ENCODE assay signal across 9 cellular contexts in the genomic region with DNA sequence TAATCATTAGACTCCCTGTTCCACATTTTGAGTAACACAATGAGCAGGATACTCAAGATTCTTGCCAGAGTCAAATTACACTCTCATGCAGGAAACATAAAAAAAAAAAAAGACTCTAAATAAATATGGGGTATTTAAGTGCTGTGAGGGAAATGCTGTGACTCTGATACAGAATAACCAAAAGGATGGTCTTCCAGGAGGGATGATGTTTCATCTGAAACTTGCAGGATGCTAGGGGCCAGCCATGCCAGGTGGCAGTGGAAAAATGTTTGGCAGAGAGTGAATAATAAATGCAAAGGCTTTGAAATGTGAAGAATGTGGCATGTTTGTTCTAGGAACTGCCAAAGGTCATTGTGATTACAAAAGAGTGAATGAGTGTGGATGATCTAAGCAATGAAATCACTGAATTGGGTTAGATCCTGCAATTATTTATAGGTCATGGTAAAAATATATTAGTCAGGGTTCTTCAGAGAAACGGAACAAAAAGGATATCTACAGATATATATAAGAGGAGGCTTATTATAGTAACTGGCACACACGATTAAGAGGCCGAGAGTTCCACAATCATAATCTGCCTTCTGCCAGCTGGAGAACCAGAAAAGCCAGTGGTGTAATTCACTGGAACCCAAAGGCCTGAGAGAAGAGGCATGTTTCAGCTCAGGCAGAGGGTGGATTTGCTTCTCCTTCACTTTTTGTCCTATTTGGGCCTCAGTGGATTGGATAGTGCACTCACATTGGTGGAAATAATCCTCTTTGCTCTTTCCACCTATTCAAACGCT.
DNase-seq lines count a peak whose midpoint lies in the region; ATAC-seq and TF ChIP-seq lines count a peak whose summit lies in the region.
"Had no signal": no experiment of that assay in that cellular context is flagged by ENCODE, and none has a peak within 500 bp of the region (broad histone marks: within the 10 kb centered on the region; RNA-seq: fewer than 3 reads in every experiment).

No MANE protein-coding gene starts in this region.

- CTCF ChIA-PET in activated naive CD4-positive, alpha-beta T cell treated with anti-CD3 and anti-CD28 coated beads for 36 hours (lab: Charles Lee) = no interaction called here

- H3K9me3 ChIP-seq in HUES48 (ENCODE audit: control insufficient read depth, insufficient read depth, low read length) (no peaks in the 10 kb centered on the region), RWPE2 (ENCODE audit: severe bottlenecking) (no peaks in the 10 kb centered on the region)

- H3K27me3 ChIP-seq in HUES48 (ENCODE audit: control insufficient read depth, insufficient read depth, low read length) (no peaks in the 10 kb centered on the region), RWPE2 (ENCODE audit: insufficient read depth, poor library complexity, severe bottlenecking) (no peaks in the 10 kb centered on the region)

- H3K4me1 Mint-ChIP-seq in activated naive CD4-positive, alpha-beta T cell treated with anti-CD3 and anti-CD28 coated beads for 36 hours (ENCODE audit: low read depth) = no peaks in the 10 kb centered on the region
- H3K4me1 Mint-ChIP-seq in activated T-cell treated with anti-CD3 and anti-CD28 coated beads, Interleukin-2, amount 50 U/mL, for 72 hours (ENCODE audit: low read depth) = no peaks in the 10 kb centered on the region
- H3K4me1 Mint-ChIP-seq: activated T-helper 17 cell treated with anti-CD3 and anti-CD28 coated beads, Interleukin-2, amount 50 U/mL, for 72 hours; immature natural killer cell had no signal

- DNase-seq in RWPE2 (ENCODE audit: low spot score) (peak; percentile 54), fibroblast of the conjunctiva (ENCODE audit: low read depth) (peak; percentile 20), retinal pigment epithelial cell (ENCODE audit: low read depth) (peak; percentile 77)
- DNase-seq in activated naive CD4-positive, alpha-beta T cell treated with anti-CD3 and anti-CD28 coated beads for 36 hours = no peak
- no peak for DNase-seq in activated naive CD4-positive, alpha-beta T cell treated with Interleukin-2 at 50 U/mL for 16 hours
- DNase-seq in activated T-cell treated with anti-CD3 and anti-CD28 coated beads, Interleukin-2, amount 50 U/mL, for 72 hours = no peak
- DNase-seq: immature natural killer cell had no signal

- TF ChIP-seq CTCF in RWPE2 (IDR thresholded peaks at IDR 0.05; ENCODE audit: poor library complexity, severe bottlenecking) (no peak), retinal pigment epithelial cell (conservative IDR thresholded peaks at IDR 0.05; ENCODE audit: low read depth, low read length) (no peak)

- peak; percentile 94 for ATAC-seq in RWPE2 (ENCODE audit: low read depth)
- no peak for ATAC-seq in activated T-cell treated with anti-CD3 and anti-CD28 coated beads, Interleukin-2, amount 50 U/mL, for 72 hours (replicated peaks in 1 of 2)
- ATAC-seq: activated T-helper 17 cell treated with anti-CD3 and anti-CD28 coated beads, Interleukin-2, amount 50 U/mL, for 72 hours had no signal

- H3K4me3 Mint-ChIP-seq in activated naive CD4-positive, alpha-beta T cell treated with anti-CD3 and anti-CD28 coated beads for 36 hours = no peak overlapping the region
- H3K4me3 Mint-ChIP-seq in activated T-cell treated with anti-CD3 and anti-CD28 coated beads, Interleukin-2, amount 50 U/mL, for 72 hours = no peak overlapping the region
- H3K4me3 Mint-ChIP-seq: activated T-helper 17 cell treated with anti-CD3 and anti-CD28 coated beads, Interleukin-2, amount 50 U/mL, for 72 hours; immature natural killer cell had no signal

- intact Hi-C loops in activated naive CD4-positive, alpha-beta T cell treated with anti-CD3 and anti-CD28 coated beads for 36 hours (cut with micrococcal nuclease) = no loop called here

- H3K27ac ChIP-seq in HUES48 (ENCODE audit: low read depth, low read length) = peak overlapping the region; percentile 71
- H3K27ac ChIP-seq in RWPE2 (ENCODE audit: poor library complexity, severe bottlenecking) = peak overlapping the region; percentile 89

- H3K36me3 Mint-ChIP-seq in activated naive CD4-positive, alpha-beta T cell treated with anti-CD3 and anti-CD28 coated beads for 36 hours (ENCODE audit: low read depth) = no peaks in the 10 kb centered on the region
- H3K36me3 Mint-ChIP-seq in activated T-cell treated with anti-CD3 and anti-CD28 coated beads, Interleukin-2, amount 50 U/mL, for 72 hours (ENCODE audit: insufficient read depth in 2 of 2) = peaks cover 1 to 5% of the 10 kb centered on the region in 2 donors

- no peak overlapping the region for H3K27ac Mint-ChIP-seq in activated naive CD4-positive, alpha-beta T cell treated with anti-CD3 and anti-CD28 coated beads for 36 hours
- H3K27ac Mint-ChIP-seq in activated T-cell treated with anti-CD3 and anti-CD28 coated beads, Interleukin-2, amount 50 U/mL, for 72 hours = no peak overlapping the region
- H3K27ac Mint-ChIP-seq: activated T-helper 17 cell treated with anti-CD3 and anti-CD28 coated beads, Interleukin-2, amount 50 U/mL, for 72 hours; immature natural killer cell had no signal

- H3K27me3 Mint-ChIP-seq in activated naive CD4-positive, alpha-beta T cell treated with anti-CD3 and anti-CD28 coated beads for 36 hours (ENCODE audit: low read depth) = no peaks in the 10 kb centered on the region
- H3K27me3 Mint-ChIP-seq in activated T-cell treated with anti-CD3 and anti-CD28 coated beads, Interleukin-2, amount 50 U/mL, for 72 hours (ENCODE audit: low read depth) = no peaks in the 10 kb centered on the region
- H3K27me3 Mint-ChIP-seq: activated T-helper 17 cell treated with anti-CD3 and anti-CD28 coated beads, Interleukin-2, amount 50 U/mL, for 72 hours had no signal

- peak overlapping the region; percentile 21; the same call in 1 of the 2 replicates for H3K9ac ChIP-seq in HUES48 (ENCODE audit: low read depth, low read length)

- peaks cover 17% of the 10 kb centered on the region for H3K9me3 Mint-ChIP-seq in activated naive CD4-positive, alpha-beta T cell treated with anti-CD3 and anti-CD28 coated beads for 36 hours
- H3K9me3 Mint-ChIP-seq in activated T-cell treated with anti-CD3 and anti-CD28 coated beads, Interleukin-2, amount 50 U/mL, for 72 hours = peaks cover 5 to 10% of the 10 kb centered on the region in 2 donors

- H3K36me3 ChIP-seq in HUES48 (ENCODE audit: control insufficient read depth, insufficient read depth, low read length) = no peaks in the 10 kb centered on the region
- no peaks in the 10 kb centered on the region for H3K36me3 ChIP-seq in RWPE2 (ENCODE audit: low read depth)

- H3K4me1 ChIP-seq in HUES48 (ENCODE audit: control insufficient read depth, insufficient read depth, low read length) = peaks cover 51% of the 10 kb centered on the region
- H3K4me1 ChIP-seq in RWPE2 (ENCODE audit: insufficient read depth, poor library complexity, severe bottlenecking) = peaks cover 18% of the 10 kb centered on the region

- H3K4me3 ChIP-seq in HUES48 (ENCODE audit: low read depth, low read length) (no peak overlapping the region), RWPE2 (ENCODE audit: severe bottlenecking) (no peak overlapping the region), retinal pigment epithelial cell (ENCODE audit: low read length) (no peak overlapping the region)

Comparison
In these comparisons a context has a peak if more than half of its experiments do, and no peak if none do; other contexts are left out.
1. DNase-seq: peak in RWPE2 (single experiment), fibroblast of the conjunctiva (single experiment) and retinal pigment epithelial cell (single experiment); none in activated naive CD4-positive, alpha-beta T cell treated with anti-CD3 and anti-CD28 coated beads for 36 hours (single experiment), activated naive CD4-positive, alpha-beta T cell treated with Interleukin-2 at 50 U/mL for 16 hours (single experiment) and activated T-cell treated with anti-CD3 and anti-CD28 coated beads, Interleukin-2, amount 50 U/mL, for 72 hours (0 of 2).